Comparison of ENCODE assay signal across 9 cellular contexts in genomic region chr4:78612398-78613005, GRCh38.
DNase-seq lines count a peak whose midpoint lies in the region; ATAC-seq and TF ChIP-seq lines count a peak whose summit lies in the region.
"Had no signal": no experiment of that assay in that cellular context is flagged by ENCODE, and none has a peak within 500 bp of the region (broad histone marks: within the 10 kb centered on the region; RNA-seq: fewer than 3 reads in every experiment).

No MANE protein-coding gene starts in this region.

- H3K27me3 Mint-ChIP-seq in activated CD4-positive, alpha-beta T cell treated with anti-CD3 and anti-CD28 coated beads for 36 hours = no peaks in the 10 kb centered on the region
- H3K27me3 Mint-ChIP-seq: activated naive CD4-positive, alpha-beta T cell treated with anti-CD3 and anti-CD28 coated beads, Interleukin-2, amount 50 U/mL, for 24 hours had no signal

- peak; percentile 34 for ATAC-seq in activated CD4-positive, alpha-beta T cell treated with anti-CD3 and anti-CD28 coated beads for 36 hours
- ATAC-seq in HG03095 (IDR thresholded peaks at IDR 0.05; ENCODE audit: unreplicated experiment) (peak; percentile 35), SK-N-SH treated with all-trans-retinoic acid at 6 μM for 48 hours (peak; percentile 82), GM18519 (IDR thresholded peaks at IDR 0.05; ENCODE audit: low FRiP score, unreplicated experiment) (no peak), GM21367 (IDR thresholded peaks at IDR 0.05; ENCODE audit: unreplicated experiment) (no peak)

- H3K4me1 Mint-ChIP-seq in activated CD4-positive, alpha-beta T cell treated with anti-CD3 and anti-CD28 coated beads for 36 hours = peaks cover 34% of the 10 kb centered on the region

- no peak overlapping the region for H2AFZ ChIP-seq in parathyroid adenoma

- no peak overlapping the region for H3K9ac ChIP-seq in parathyroid adenoma

- H3K79me2 ChIP-seq in parathyroid adenoma = no peaks in the 10 kb centered on the region

- intact Hi-C loops in activated CD4-positive, alpha-beta T cell treated with anti-CD3 and anti-CD28 coated beads for 36 hours (cut with DNase I, micrococcal nuclease) = loop anchor here (1.0 to 5.0 kb wide), 3 partner anchors 45 to 252 kb away; partner anchors contain the start of gene BMP2K (in 1 of the 2)

- TF ChIP-seq CTCF in fibroblast of pulmonary artery (IDR thresholded peaks at IDR 0.05; ENCODE audit: low read length, missing control alignments) (peak; percentile 63), parathyroid adenoma (IDR thresholded peaks at IDR 0.05) (peak; percentile 29)

- H3K4me3 Mint-ChIP-seq in activated CD4-positive, alpha-beta T cell treated with anti-CD3 and anti-CD28 coated beads for 36 hours = no peak overlapping the region
- H3K4me3 Mint-ChIP-seq: activated naive CD4-positive, alpha-beta T cell treated with anti-CD3 and anti-CD28 coated beads, Interleukin-2, amount 50 U/mL, for 24 hours had no signal

- no peaks in the 10 kb centered on the region for H3K27me3 ChIP-seq in parathyroid adenoma (ENCODE audit: control insufficient read depth, insufficient read depth, low read length)

- peak; percentile 32 for DNase-seq in activated CD4-positive, alpha-beta T cell treated with anti-CD3 and anti-CD28 coated beads for 36 hours
- no peak for DNase-seq in activated CD4-positive, alpha-beta T cell treated with anti-CD3 and anti-CD28 coated beads for 48 hours
- peak; percentile 79 for DNase-seq in fibroblast of pulmonary artery (ENCODE audit: low read depth)

- H3K4me3 ChIP-seq in fibroblast of pulmonary artery (replicated peaks; ENCODE audit: low read depth, low read length) (no peak overlapping the region), parathyroid adenoma (ENCODE audit: low read depth, low read length) (no peak overlapping the region)

- H3K27ac Mint-ChIP-seq in activated CD4-positive, alpha-beta T cell treated with anti-CD3 and anti-CD28 coated beads for 36 hours = no peak overlapping the region
- H3K27ac Mint-ChIP-seq: activated naive CD4-positive, alpha-beta T cell treated with anti-CD3 and anti-CD28 coated beads, Interleukin-2, amount 50 U/mL, for 24 hours had no signal

- H3K36me3 Mint-ChIP-seq in activated CD4-positive, alpha-beta T cell treated with anti-CD3 and anti-CD28 coated beads for 36 hours (ENCODE audit: low read depth) = no peaks in the 10 kb centered on the region
- H3K36me3 Mint-ChIP-seq: activated naive CD4-positive, alpha-beta T cell treated with anti-CD3 and anti-CD28 coated beads, Interleukin-2, amount 50 U/mL, for 24 hours had no signal

- H3K4me1 ChIP-seq in parathyroid adenoma = no peaks in the 10 kb centered on the region

- POLR2A ChIA-PET in activated CD4-positive, alpha-beta T cell treated with anti-CD3 and anti-CD28 coated beads for 36 hours (lab: Charles Lee) = no interaction called here

- H3K27ac ChIP-seq in parathyroid adenoma = no peak overlapping the region

- H3K4me2 ChIP-seq in parathyroid adenoma (ENCODE audit: low read length) = no peak overlapping the region

- CTCF ChIA-PET in activated CD4-positive, alpha-beta T cell treated with anti-CD3 and anti-CD28 coated beads for 36 hours (lab: Charles Lee) = interaction anchor here (0.6 to 1.6 kb wide), 5 partner anchors 12 to 402 kb away, joined by 3 read pairs; no protein-coding TSS in a partner anchor

- H3K9me3 ChIP-seq in parathyroid adenoma (ENCODE audit: control insufficient read depth, low read length) = no peaks in the 10 kb centered on the region

- H3K9me3 Mint-ChIP-seq in activated CD4-positive, alpha-beta T cell treated with anti-CD3 and anti-CD28 coated beads for 36 hours (ENCODE audit: low read depth) = no peaks in the 10 kb centered on the region
- H3K9me3 Mint-ChIP-seq: activated naive CD4-positive, alpha-beta T cell treated with anti-CD3 and anti-CD28 coated beads, Interleukin-2, amount 50 U/mL, for 24 hours had no signal

- no peaks in the 10 kb centered on the region for H3K36me3 ChIP-seq in parathyroid adenoma (ENCODE audit: control insufficient read depth, insufficient read depth, low read length)

TF ChIP-seq in SK-N-SH treated with all-trans-retinoic acid at 6 μM for 48 hours, 23 proteins besides CTCF, POLR2A, EP300 and RAD21:
- no peak for TF ChIP-seq TOX (CRISPR knock-in tag; IDR thresholded peaks at IDR 0.05; ENCODE audit: borderline replicate concordance)
- no peak for TF ChIP-seq ZFP30 (CRISPR knock-in tag; IDR thresholded peaks at IDR 0.05)
- TF ChIP-seq, protein P1, sequence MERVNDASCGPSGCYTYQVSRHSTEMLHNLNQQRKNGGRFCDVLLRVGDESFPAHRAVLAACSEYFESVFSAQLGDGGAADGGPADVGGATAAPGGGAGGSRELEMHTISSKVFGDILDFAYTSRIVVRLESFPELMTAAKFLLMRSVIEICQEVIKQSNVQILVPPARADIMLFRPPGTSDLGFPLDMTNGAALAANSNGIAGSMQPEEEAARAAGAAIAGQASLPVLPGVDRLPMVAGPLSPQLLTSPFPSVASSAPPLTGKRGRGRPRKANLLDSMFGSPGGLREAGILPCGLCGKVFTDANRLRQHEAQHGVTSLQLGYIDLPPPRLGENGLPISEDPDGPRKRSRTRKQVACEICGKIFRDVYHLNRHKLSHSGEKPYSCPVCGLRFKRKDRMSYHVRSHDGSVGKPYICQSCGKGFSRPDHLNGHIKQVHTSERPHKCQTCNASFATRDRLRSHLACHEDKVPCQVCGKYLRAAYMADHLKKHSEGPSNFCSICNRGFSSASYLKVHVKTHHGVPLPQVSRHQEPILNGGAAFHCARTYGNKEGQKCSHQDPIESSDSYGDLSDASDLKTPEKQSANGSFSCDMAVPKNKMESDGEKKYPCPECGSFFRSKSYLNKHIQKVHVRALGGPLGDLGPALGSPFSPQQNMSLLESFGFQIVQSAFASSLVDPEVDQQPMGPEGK (CRISPR knock-in tag; IDR thresholded peaks at IDR 0.05; ENCODE audit: borderline replicate concordance) = no peak
- TF ChIP-seq CSRNP3 (CRISPR knock-in tag; IDR thresholded peaks at IDR 0.05) = no peak
- no peak for TF ChIP-seq GLIS3 (CRISPR knock-in tag; IDR thresholded peaks at IDR 0.05)
- no peak for TF ChIP-seq ARNTL (CRISPR knock-in tag; IDR thresholded peaks at IDR 0.05; ENCODE audit: borderline replicate concordance, low read depth)
- TF ChIP-seq ZNF565 (CRISPR knock-in tag; conservative IDR thresholded peaks at IDR 0.05; ENCODE audit: low read depth) = no peak
- TF ChIP-seq ZC3H10 (CRISPR knock-in tag; IDR thresholded peaks at IDR 0.05) = no peak
- no peak for TF ChIP-seq BACH2 (CRISPR knock-in tag; IDR thresholded peaks at IDR 0.05; ENCODE audit: borderline replicate concordance)
- no peak for TF ChIP-seq OSR1 (CRISPR knock-in tag; IDR thresholded peaks at IDR 0.05)

Comparison
In these comparisons a context has a peak if more than half of its experiments do, and no peak if none do; other contexts are left out.
1. ATAC-seq: peak in activated CD4-positive, alpha-beta T cell treated with anti-CD3 and anti-CD28 coated beads for 36 hours (single experiment), HG03095 (single experiment) and SK-N-SH treated with all-trans-retinoic acid at 6 μM for 48 hours (single experiment); none in GM18519 (single experiment) and GM21367 (single experiment).